9 cellular contexts compared by ENCODE assay signal in genomic region chr20:36384022-36384619, GRCh38.
DNase-seq lines count a peak whose midpoint lies in the region; ATAC-seq lines count a peak whose summit lies in the region.
"Had no signal": no experiment of that assay in that cellular context is flagged by ENCODE, and none has a peak within 500 bp of the region (broad histone marks: within the 10 kb centered on the region; RNA-seq: fewer than 3 reads in every experiment).

No MANE protein-coding gene starts in this region.

- peak; percentile 52 for DNase-seq in Daoy (ENCODE audit: low read depth)
- DNase-seq in MG63: peak; percentile 31
- peak; percentile 40 for DNase-seq in activated T-cell treated with anti-CD3 and anti-CD28 coated beads, Interleukin-2, amount 50 U/mL, for 24 hours
- DNase-seq in kidney glomerular epithelial cell (lab: John Stamatoyannopoulos, UW): peak; percentile 26
- no peak for DNase-seq in sciatic nerve (ENCODE audit: low spot score)
- no peak for DNase-seq in NCI-H2081 treated with DMSO at 0.1 percent for 48 hours (lab: John Stamatoyannopoulos, UW)

- H3K27ac Mint-ChIP-seq in activated T-cell treated with anti-CD3 and anti-CD28 coated beads, Interleukin-2, amount 50 U/mL, for 24 hours: no peak overlapping the region

- H3K27me3 Mint-ChIP-seq in activated T-cell treated with anti-CD3 and anti-CD28 coated beads, Interleukin-2, amount 50 U/mL, for 24 hours: peaks cover 18% of the 10 kb centered on the region

- H3K4me3 Mint-ChIP-seq in activated T-cell treated with anti-CD3 and anti-CD28 coated beads, Interleukin-2, amount 50 U/mL, for 24 hours: no peak overlapping the region

- no peaks in the 10 kb centered on the region for H3K9me3 ChIP-seq in MG63
- H3K9me3 ChIP-seq: thoracic aorta had no signal

- intact Hi-C loops in sciatic nerve (cut with DNase I): no loop called here

- ATAC-seq in sciatic nerve (no peak), GM21717 (IDR thresholded peaks at IDR 0.05; ENCODE audit: unreplicated experiment) (no peak), HG02870 (IDR thresholded peaks at IDR 0.05; ENCODE audit: unreplicated experiment) (no peak)

- H3K27me3 ChIP-seq in MG63: peaks cover 9% of the 10 kb centered on the region

- H3K4me1 Mint-ChIP-seq in activated T-cell treated with anti-CD3 and anti-CD28 coated beads, Interleukin-2, amount 50 U/mL, for 24 hours (ENCODE audit: low read depth): no peaks in the 10 kb centered on the region

- no peak overlapping the region for H3K4me3 ChIP-seq in MG63
- H3K4me3 ChIP-seq: thoracic aorta had no signal

- H3K9me3 Mint-ChIP-seq in activated T-cell treated with anti-CD3 and anti-CD28 coated beads, Interleukin-2, amount 50 U/mL, for 24 hours: no peaks in the 10 kb centered on the region

- H3K36me3 Mint-ChIP-seq in activated T-cell treated with anti-CD3 and anti-CD28 coated beads, Interleukin-2, amount 50 U/mL, for 24 hours (ENCODE audit: low read depth): no peaks in the 10 kb centered on the region

- H3K36me3 ChIP-seq in MG63: no peaks in the 10 kb centered on the region
- H3K36me3 ChIP-seq: thoracic aorta had no signal

Comparison
In these comparisons a context has a peak if more than half of its experiments do, and no peak if none do; other contexts are left out.
1. DNase-seq: peak in Daoy (single experiment), MG63 (single experiment), activated T-cell treated with anti-CD3 and anti-CD28 coated beads, Interleukin-2, amount 50 U/mL, for 24 hours (single experiment) and kidney glomerular epithelial cell (single experiment); none in sciatic nerve (single experiment) and NCI-H2081 treated with DMSO at 0.1 percent for 48 hours (single experiment).